In genomic region chr12:6567824-6568617, GRCh38 we compare ENCODE assay signal across 8 cellular contexts. TPM values are rescaled to one million over a fixed set of nuclear protein-coding genes. Genes with fewer than 3 reads are reported as not detected.
DNase-seq lines count a peak whose midpoint lies in the region.

Gene NOP2 (minus strand): TSS chr12:6568291. CDS start chr12:6567918, 373 bp downstream.

- no peak within 1 kb of the TSS for H2BK120ac ChIP-seq in neuronal stem cell (ENCODE audit: low read depth, low read length)

- H3K9me3 ChIP-seq in HAP-1: no peaks in the 10 kb centered on the region
- H3K9me3 ChIP-seq in neuronal stem cell (replicated peaks in 1 of 2; ENCODE audit: control insufficient read depth in 2 of 2, insufficient read depth in 1 of 2, low read depth in 1 of 2, low read length in 2 of 2): peaks cover 0 to 2% of the 10 kb centered on the region in 2 donors
- H3K9me3 ChIP-seq in subcutaneous abdominal adipose tissue (ENCODE audit: control insufficient read depth in 5 of 5, low read length in 5 of 5): no peaks in the 10 kb centered on the region

- DNase-seq in ELR (ENCODE audit: low read depth) (peak; percentile 94), HAP-1 (ENCODE audit: low spot score in 2 of 2) (peak; percentile 93 to 95), MV-4-11 (lab: John Stamatoyannopoulos, UW) (peak; percentile 86), SK-MEL-5 (ENCODE audit: low read depth, low spot score) (peak; percentile 91), foreskin melanocyte (peak; percentile 81), neuronal stem cell (ENCODE audit: low spot score) (peak; percentile 81)
- peak; percentile 78 for DNase-seq in activated gamma-delta T cell treated with anti-CD3 and anti-CD28 coated beads, Interleukin-2, amount 50 U/mL, for 16 hours (ENCODE audit: low read depth)

- no peak within 1 kb of the TSS for H3K14ac ChIP-seq in neuronal stem cell (ENCODE audit: low read length)

- H3K23ac ChIP-seq in neuronal stem cell (ENCODE audit: low read depth, low read length, poor library complexity): peak within 1 kb of the TSS; percentile 92

- peak within 1 kb of the TSS; percentile 85 for H3K4me3 ChIP-seq in HAP-1
- peak within 1 kb of the TSS; percentile 88 for H3K4me3 ChIP-seq in neuronal stem cell (ENCODE audit: low read length in 2 of 2)
- H3K4me3 ChIP-seq in subcutaneous abdominal adipose tissue (ENCODE audit: low read depth in 1 of 5, low read length in 5 of 5): peak within 1 kb of the TSS; percentile 83 to 91 (median 87)

- H2BK5ac ChIP-seq in neuronal stem cell (ENCODE audit: low read length): peak within 1 kb of the TSS; percentile 6

- no peak within 1 kb of the TSS for H2AK5ac ChIP-seq in neuronal stem cell (ENCODE audit: low read depth, low read length)

- in situ Hi-C loops in HAP-1 (cut with MboI; ENCODE audit: low sequenced_read_pairs) (no loop called here), SK-MEL-5 (cut with HindIII; ENCODE audit: low pct_unique_long_range_greater_than_20kb, low sequenced_read_pairs) (no loop called here)

- H3K4me1 ChIP-seq in HAP-1 (no peaks in the 10 kb centered on the region), neuronal stem cell (ENCODE audit: control insufficient read depth in 2 of 2, insufficient read depth in 1 of 2, low read depth in 1 of 2, low read length in 2 of 2) (peaks cover 4 to 7% of the 10 kb centered on the region in 2 donors), subcutaneous abdominal adipose tissue (ENCODE audit: control insufficient read depth in 5 of 5, insufficient read depth in 5 of 5, low read length in 5 of 5) (peaks cover 2 to 26% (median 21%) of the 10 kb centered on the region in 5 donors)

- H4K91ac ChIP-seq in neuronal stem cell (ENCODE audit: low read depth, low read length, poor library complexity): no peak within 1 kb of the TSS

- H3K27me3 ChIP-seq in HAP-1 (ENCODE audit: low read depth): no peaks in the 10 kb centered on the region
- no peaks in the 10 kb centered on the region for H3K27me3 ChIP-seq in neuronal stem cell (ENCODE audit: control insufficient read depth in 3 of 3, insufficient read depth in 3 of 3, low read depth in 1 of 3, low read length in 3 of 3)
- no peaks in the 10 kb centered on the region for H3K27me3 ChIP-seq in subcutaneous abdominal adipose tissue (ENCODE audit: control insufficient read depth in 5 of 5, insufficient read depth in 4 of 5, low read length in 5 of 5)

- H3K4me2 ChIP-seq in neuronal stem cell (ENCODE audit: insufficient read depth, low read length, poor library complexity, severe bottlenecking): peak within 1 kb of the TSS; percentile 79

- peaks cover 2% of the 10 kb centered on the region for H3K79me1 ChIP-seq in neuronal stem cell (ENCODE audit: low read depth, low read length)

- H2AFZ ChIP-seq in neuronal stem cell (ENCODE audit: low read length): peak within 1 kb of the TSS; percentile 80

- peak within 1 kb of the TSS; percentile 94 for H3K9ac ChIP-seq in neuronal stem cell (ENCODE audit: low read depth, low read length, poor library complexity)
- H3K9ac ChIP-seq in subcutaneous abdominal adipose tissue (ENCODE audit: low read length in 5 of 5): peak within 1 kb of the TSS; percentile 57 to 89 (median 78)

- H3K18ac ChIP-seq in neuronal stem cell (ENCODE audit: low read length): peak within 1 kb of the TSS; percentile 79

- H3K36me3 ChIP-seq in HAP-1 (replicated peaks) (peaks cover 65% of the 10 kb centered on the region), neuronal stem cell (replicated peaks in 1 of 2; ENCODE audit: control insufficient read depth in 2 of 2, insufficient read depth in 2 of 2, low read length in 2 of 2) (peaks cover 35 to 86% of the 10 kb centered on the region in 2 donors), subcutaneous abdominal adipose tissue (ENCODE audit: control insufficient read depth in 5 of 5, insufficient read depth in 5 of 5, low read length in 5 of 5) (peaks cover 11 to 55% (median 44%) of the 10 kb centered on the region in 5 donors)

- no peak within 1 kb of the TSS for H2BK15ac ChIP-seq in neuronal stem cell (ENCODE audit: low read length)

- WGBS in neuronal stem cell (ENCODE audit: extremely low coverage in 2 of 2, insufficient read length in 2 of 2, insufficient replicate concordance in 1 of 2), 2 donors: no CpG with 5 or more reads among the region's 71 CpGs

- H3K4ac ChIP-seq in neuronal stem cell (ENCODE audit: low read length): no peak within 1 kb of the TSS

- H4K8ac ChIP-seq in neuronal stem cell (ENCODE audit: low read depth, low read length): peak within 1 kb of the TSS; percentile 77

- H2BK12ac ChIP-seq in neuronal stem cell (ENCODE audit: low read length): no peak within 1 kb of the TSS

- H3K27ac ChIP-seq in neuronal stem cell (replicated peaks; ENCODE audit: low read length) (peak within 1 kb of the TSS; percentile 51), subcutaneous abdominal adipose tissue (ENCODE audit: low read depth, low read length) (peak within 1 kb of the TSS; percentile 69)

RNA-seq across cellular contexts. Expression of gene NOP2, which starts in this region (rescaled TPM):
- total RNA-seq in SK-MEL-5 (2014; rRNA removed; shearing (Covaris generic)): 63.6 and 77.1 TPM in 2 replicates
- 47.5 and 57.9 TPM in 2 replicates for polyA plus RNA-seq in SK-MEL-5 (2015; cell fraction: cytosol; rRNA removed)
- 687 and 761 TPM in 2 replicates for polyA plus RNA-seq in SK-MEL-5 (2015; cell fraction: nucleus; rRNA removed)
- polyA plus RNA-seq in neuronal stem cell (2013, experiment 1 of 2): 27.0 TPM
- polyA plus RNA-seq in neuronal stem cell (2013, experiment 2 of 2): 24.3 TPM

Comparison
In these comparisons a context has a peak if more than half of its experiments do, and no peak if none do; other contexts are left out.
1. Peak in every context shown above with its lines: DNase-seq, H3K4me3 ChIP-seq and H3K27ac ChIP-seq.